ENCODE assay signal across 8 cellular contexts in genomic region chr3:51099794-51100542, GRCh38.
DNase-seq lines count a peak whose midpoint lies in the region; ATAC-seq and TF ChIP-seq lines count a peak whose summit lies in the region.

No MANE protein-coding gene starts in this region.

- H2AFZ ChIP-seq in parathyroid adenoma, result peak overlapping the region; percentile 25

- H3K79me2 ChIP-seq in parathyroid adenoma, result no peaks in the 10 kb centered on the region

- ATAC-seq in HG02840 (IDR thresholded peaks at IDR 0.05; ENCODE audit: low FRiP score, unreplicated experiment) (no peak), GM19324 (IDR thresholded peaks at IDR 0.05; ENCODE audit: low FRiP score, unreplicated experiment) (no peak)

- H3K27ac ChIP-seq in parathyroid adenoma, result no peak overlapping the region

- H3K27me3 ChIP-seq in parathyroid adenoma (ENCODE audit: control insufficient read depth, insufficient read depth, low read length), result no peaks in the 10 kb centered on the region

- no peak overlapping the region for H3K4me3 ChIP-seq in parathyroid adenoma (ENCODE audit: low read depth, low read length)

- no peaks in the 10 kb centered on the region for H3K9me3 ChIP-seq in parathyroid adenoma (ENCODE audit: control insufficient read depth, low read length)

- no peaks in the 10 kb centered on the region for H3K36me3 ChIP-seq in parathyroid adenoma (ENCODE audit: control insufficient read depth, insufficient read depth, low read length)

- H3K9ac ChIP-seq in parathyroid adenoma, result no peak overlapping the region

- DNase-seq in NCI-H446 (lab: John Stamatoyannopoulos, UW), result peak; percentile 19 to 26
- DNase-seq in NCI-H446 treated with DMSO at 0.1 percent for 48 hours (lab: John Stamatoyannopoulos, UW), result no peak
- DNase-seq in HuH-7.5 (ENCODE audit: low spot score), result peak; percentile 29
- DNase-seq in SKM-1 (lab: John Stamatoyannopoulos, UW; ENCODE audit: unreplicated experiment), result peak; percentile 41
- DNase-seq in fibroblast of peridontal ligament (ENCODE audit: extremely low read depth), result peak; percentile 62

- TF ChIP-seq CTCF in parathyroid adenoma (IDR thresholded peaks at IDR 0.05), result peak; percentile 70

- H3K4me2 ChIP-seq in parathyroid adenoma (ENCODE audit: low read length), result no peak overlapping the region

- peaks cover 2% of the 10 kb centered on the region for H3K4me1 ChIP-seq in parathyroid adenoma
